19 cellular contexts compared by ENCODE assay signal in the genomic region with DNA sequence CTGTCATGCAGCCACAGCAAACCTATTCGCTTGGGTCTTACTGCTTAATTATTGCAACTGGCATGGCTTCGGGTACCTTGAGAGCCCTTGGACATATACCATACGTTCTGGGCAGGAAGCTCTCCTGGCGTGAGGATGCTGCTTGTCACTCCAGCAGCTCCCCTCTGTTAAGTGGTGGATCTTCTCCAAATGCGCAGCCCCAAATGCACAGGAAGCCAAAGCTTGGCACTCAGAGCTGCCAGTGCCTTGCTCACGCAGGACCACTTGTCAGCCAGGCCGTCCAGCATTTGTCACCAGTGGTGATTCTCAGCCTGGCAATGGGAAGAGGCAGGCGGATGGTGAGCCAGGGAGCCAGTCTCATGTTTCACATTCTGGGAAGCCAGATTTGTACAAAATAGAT.
A peak's percentile ranks its signal among the peaks of the same experiment; 100 is the strongest.
DNase-seq lines count a peak whose midpoint lies in the region; ATAC-seq and TF ChIP-seq lines count a peak whose summit lies in the region.
"Had no signal": no experiment of that assay in that cellular context is flagged by ENCODE, and none has a peak within 500 bp of the region (broad histone marks: within the 10 kb centered on the region; RNA-seq: fewer than 3 reads in every experiment).

No MANE protein-coding gene starts in this region.

- intact Hi-C loops in spleen (cut with DNase I; ENCODE audit: low total_unique reads) (no loop called here), mammary epithelial cell (cut with micrococcal nuclease) (no loop called here)

- H3K4me1 ChIP-seq in spleen: peaks cover 3 to 64% (median 28%) of the 10 kb centered on the region in 6 donors
- peaks cover 2% of the 10 kb centered on the region for H3K4me1 ChIP-seq in mammary epithelial cell (ENCODE audit: insufficient read depth, low read length)
- H3K4me1 ChIP-seq: SJCRH30 had no signal

- no peaks in the 10 kb centered on the region for H4K20me1 ChIP-seq in mammary epithelial cell (ENCODE audit: insufficient read depth, low read length)

- CTCF ChIA-PET in mammary epithelial cell (lab: Charles Lee; ENCODE audit: low non-redundant PET): no interaction called here

- dilution Hi-C loops in mammary epithelial cell (cut with HindIII; ENCODE audit: low sequenced_read_pairs): no loop called here

- no peak overlapping the region for H3K4me3 Mint-ChIP-seq in activated T-cell treated with anti-CD3 and anti-CD28 coated beads, Interleukin-2, amount 50 U/mL, for 24 hours
- H3K4me3 Mint-ChIP-seq: nephron had no signal

- H3K4me3 ChIP-seq in spleen: no peak overlapping the region
- H3K4me3 ChIP-seq in mammary epithelial cell (replicated peaks in 1 of 3; ENCODE audit: insufficient read depth in 1 of 3, low read depth in 2 of 3, low read length in 3 of 3): no peak overlapping the region
- H3K4me3 ChIP-seq: SJCRH30, smooth muscle cell, thyroid gland had no signal

- no peak for DNase-seq in activated T-cell treated with anti-CD3 and anti-CD28 coated beads, Interleukin-2, amount 50 U/mL, for 24 hours
- DNase-seq in activated T-cell treated with anti-CD3 and anti-CD28 coated beads for 4 hours: no peak
- DNase-seq in cerebellar cortex (ENCODE audit: low spot score): peak; percentile 85
- DNase-seq in spleen: peak; percentile 78
- no peak for DNase-seq in mammary epithelial cell
- DNase-seq in retina: no peak
- DNase-seq: activated CD4-positive, CD25-positive, alpha-beta regulatory T cell treated with anti-CD3 and anti-CD28 coated beads, Interleukin-2, amount 50 U/mL, for 72 hours; GOT3; Karpas-422; NCI-H1092; NCI-H2107; NCI-H526; SJCRH30; thyroid gland had no signal

- H3K36me3 Mint-ChIP-seq in activated T-cell treated with anti-CD3 and anti-CD28 coated beads, Interleukin-2, amount 50 U/mL, for 24 hours (ENCODE audit: low read depth): peaks cover 3% of the 10 kb centered on the region

- no peak for TF ChIP-seq POLR2A in spleen (IDR thresholded peaks at IDR 0.05)

- H3K27ac ChIP-seq in KOPT-K1 (ENCODE audit: low read depth, low read length, poor library complexity, severe bottlenecking) (peak overlapping the region; percentile 95), spleen (peak overlapping the region; percentile 6 to 90 (median 70)), mammary epithelial cell (ENCODE audit: insufficient read depth, low read depth, low read length) (no peak overlapping the region)
- H3K27ac ChIP-seq: SJCRH30, thyroid gland had no signal

- H3K27me3 ChIP-seq in spleen (replicated peaks in 1 of 7) (peaks cover 0 to 3% (median 0%) of the 10 kb centered on the region in 7 donors), mammary epithelial cell (ENCODE audit: insufficient read depth, low read length) (peaks cover 3% of the 10 kb centered on the region)
- H3K27me3 ChIP-seq: SJCRH30, thyroid gland had no signal

- no peak overlapping the region for H2AFZ ChIP-seq in mammary epithelial cell (ENCODE audit: low read depth, low read length)

- peak overlapping the region; percentile 85 for H3K27ac Mint-ChIP-seq in activated T-cell treated with anti-CD3 and anti-CD28 coated beads, Interleukin-2, amount 50 U/mL, for 24 hours
- H3K27ac Mint-ChIP-seq: nephron, progenitor cell of endocrine pancreas had no signal

- no TSS peak for BruUV-seq in mammary epithelial cell (replicated peaks; lab: Mats Ljungman, UMichigan)

- H3K4me1 Mint-ChIP-seq in activated T-cell treated with anti-CD3 and anti-CD28 coated beads, Interleukin-2, amount 50 U/mL, for 24 hours (ENCODE audit: low read depth): peaks cover 87% of the 10 kb centered on the region

- H3K36me3 ChIP-seq in KOPT-K1 (ENCODE audit: insufficient read depth, low read length) (no peaks in the 10 kb centered on the region), spleen (no peaks in the 10 kb centered on the region), mammary epithelial cell (ENCODE audit: insufficient read depth, low read length) (no peaks in the 10 kb centered on the region)
- H3K36me3 ChIP-seq: SJCRH30, thyroid gland had no signal

- no peak overlapping the region for H3K9ac ChIP-seq in mammary epithelial cell (ENCODE audit: insufficient read depth, low read length)

- in situ Hi-C loops in mammary epithelial cell (cut with MboI; ENCODE audit: low sequenced_read_pairs in 2 of 2): loop anchor here (25.0 kb wide), 3 partner anchors 289 to 889 kb away; a partner anchor contains a TSS

- TF ChIP-seq CTCF in spleen (IDR thresholded peaks at IDR 0.05 in 8 of 11, conservative IDR thresholded peaks at IDR 0.05 in 3 of 11) (no peak), mammary epithelial cell (conservative IDR thresholded peaks at IDR 0.05 in 1 of 2, IDR thresholded peaks at IDR 0.05 in 1 of 2; ENCODE audit: extremely low read depth in 1 of 2, insufficient read depth in 1 of 2, low read depth in 1 of 2, low read length in 2 of 2) (no peak)

- WGBS in spleen, 5 donors: 68 to 84% (median 77%) methylated on average over 8 of the region's 8 CpGs
- 98% methylated on average over 7 of the region's 8 CpGs for WGBS in mammary epithelial cell (ENCODE audit: low coverage, missing lambda C conversion rate)

- no peak for ATAC-seq in GM18873 (IDR thresholded peaks at IDR 0.05; ENCODE audit: low FRiP score, unreplicated experiment)

- H3K9me3 Mint-ChIP-seq in activated T-cell treated with anti-CD3 and anti-CD28 coated beads, Interleukin-2, amount 50 U/mL, for 24 hours: peaks cover 7% of the 10 kb centered on the region
- H3K9me3 Mint-ChIP-seq: nephron had no signal

- no peaks in the 10 kb centered on the region for H3K79me2 ChIP-seq in mammary epithelial cell (ENCODE audit: insufficient read depth, low read length)

- no peaks in the 10 kb centered on the region for H3K27me3 Mint-ChIP-seq in activated T-cell treated with anti-CD3 and anti-CD28 coated beads, Interleukin-2, amount 50 U/mL, for 24 hours

- peaks cover 9% of the 10 kb centered on the region for H3K9me3 ChIP-seq in KOPT-K1 (ENCODE audit: insufficient read depth, low read length, poor library complexity, severe bottlenecking)
- H3K9me3 ChIP-seq in spleen: peaks cover 0 to 10% (median 4%) of the 10 kb centered on the region in 8 donors
- peaks cover 2% of the 10 kb centered on the region for H3K9me3 ChIP-seq in mammary epithelial cell (replicated peaks; ENCODE audit: insufficient read depth, low read length)
- H3K9me3 ChIP-seq: SJCRH30, thyroid gland had no signal

- no peak overlapping the region for H3K4me2 ChIP-seq in mammary epithelial cell (ENCODE audit: insufficient read depth, low read depth, low read length)
- H3K4me2 ChIP-seq: smooth muscle cell had no signal

Comparison
In these comparisons a context has a peak if more than half of its experiments do, and no peak if none do; other contexts are left out.
1. DNase-seq: peak in cerebellar cortex (single experiment) and spleen (single experiment); none in activated T-cell treated with anti-CD3 and anti-CD28 coated beads, Interleukin-2, amount 50 U/mL, for 24 hours (single experiment), activated T-cell treated with anti-CD3 and anti-CD28 coated beads for 4 hours (single experiment), mammary epithelial cell (single experiment) and retina (single experiment).